ENCODE assay signal across 8 cellular contexts in genomic region chr2:183718246-183718645, GRCh38.
"Had no signal": no experiment of that assay in that cellular context is flagged by ENCODE, and none has a peak within 500 bp of the region (broad histone marks: within the 10 kb centered on the region; RNA-seq: fewer than 3 reads in every experiment).

No MANE protein-coding gene starts in this region.

- DNase-seq: GDM1, GF-D8 had no signal

- H3K4me3 ChIP-seq: GM12878 had no signal

- FAIRE-seq: G401.6, GM12878, GM12891, GM12892, GM18507, GM19239 had no signal

- ATAC-seq: GM12878 had no signal
